ENCODE assay signal across 11 cellular contexts in genomic region chr5:1108865-1109174, GRCh38. TPM values are rescaled to one million over a fixed set of nuclear protein-coding genes. Genes with fewer than 3 reads are reported as not detected.
A peak's percentile ranks its signal among the peaks of the same experiment; 100 is the strongest.
DNase-seq lines count a peak whose midpoint lies in the region; ATAC-seq, FAIRE-seq and TF ChIP-seq lines count a peak whose summit lies in the region.
"Had no signal": no experiment of that assay in that cellular context is flagged by ENCODE, and none has a peak within 500 bp of the region (broad histone marks: within the 10 kb centered on the region; RNA-seq: fewer than 3 reads in every experiment).

No MANE protein-coding gene starts in this region.

- peak overlapping the region; percentile 65 for H3K4me3 Mint-ChIP-seq in activated CD4-positive, alpha-beta T cell treated with anti-CD3 and anti-CD28 coated beads, Interleukin-2, amount 10 ng/mL, durations not matched to agents 24 days and 14 days

- H3K9me3 ChIP-seq in K562 (replicated peaks; ENCODE audit: control insufficient read depth, insufficient read depth, low read depth, low read length) (no peaks in the 10 kb centered on the region), lower lobe of right lung (no peaks in the 10 kb centered on the region), testis (no peaks in the 10 kb centered on the region), PC-9 (ENCODE audit: insufficient read depth, low read depth) (no peaks in the 10 kb centered on the region)
- H3K9me3 ChIP-seq: SK-N-SH had no signal

- ATAC-seq in K562 (no peak), lower lobe of right lung (no peak), GM21529 (IDR thresholded peaks at IDR 0.05; ENCODE audit: unreplicated experiment) (no peak), GM21619 (IDR thresholded peaks at IDR 0.05; ENCODE audit: unreplicated experiment) (no peak)

- H3K9me3 Mint-ChIP-seq in activated CD4-positive, alpha-beta T cell treated with anti-CD3 and anti-CD28 coated beads, Interleukin-2, amount 10 ng/mL, durations not matched to agents 24 days and 14 days: no peaks in the 10 kb centered on the region

- H3K27ac ChIP-seq in K562 (ENCODE audit: extremely low read depth, low read depth, low read length): no peak overlapping the region
- peak overlapping the region; percentile 28 for H3K27ac ChIP-seq in lower lobe of right lung
- H3K27ac ChIP-seq in testis: peak overlapping the region; percentile 14 to 77
- H3K27ac ChIP-seq in PC-9: no peak overlapping the region

- no peak for TF ChIP-seq EP300 in K562 (IDR thresholded peaks at IDR 0.05; ENCODE audit: low read length)

- H3K27me3 Mint-ChIP-seq in activated CD4-positive, alpha-beta T cell treated with anti-CD3 and anti-CD28 coated beads, Interleukin-2, amount 10 ng/mL, durations not matched to agents 24 days and 14 days: peaks cover 2% of the 10 kb centered on the region

- DNase-seq in activated CD4-positive, alpha-beta T cell treated with anti-CD3 and anti-CD28 coated beads, Interleukin-2, amount 10 ng/mL, durations not matched to agents 24 days and 14 days: no peak
- DNase-seq in activated CD4-positive, alpha-beta T cell treated with anti-CD3 and anti-CD28 coated beads, Interleukin-2, amount 50 U/mL, for 1 hour: no peak
- DNase-seq in K562 (ENCODE audit: extremely low read depth in 1 of 4, low spot score in 3 of 4) (no peak), lower lobe of right lung (no peak), testis (no peak), PC-9 (no peak)
- DNase-seq: ACHN; effector memory CD4-positive, alpha-beta T cell; SK-N-SH had no signal

- peaks cover 14% of the 10 kb centered on the region for H3F3A ChIP-seq in PC-9 (ENCODE audit: insufficient read depth, low read depth)

- in situ Hi-C loops in K562 (cut with MboI): no loop called here

- no peak for TF ChIP-seq CTCF in K562 (IDR thresholded peaks at IDR 0.05 in 2 of 3, conservative IDR thresholded peaks at IDR 0.05 in 1 of 3; ENCODE audit: insufficient read depth in 2 of 3, low read depth in 1 of 3, low read length in 3 of 3)
- TF ChIP-seq CTCF in lower lobe of right lung (IDR thresholded peaks at IDR 0.05): no peak
- TF ChIP-seq CTCF in testis (IDR thresholded peaks at IDR 0.05): no peak
- no peak for TF ChIP-seq CTCF in PC-9 (conservative IDR thresholded peaks at IDR 0.05)

- H3K9ac ChIP-seq in K562 (ENCODE audit: insufficient read depth in 1 of 2, low read depth in 2 of 2, low read length in 2 of 2): no peak overlapping the region
- H3K9ac ChIP-seq: SK-N-SH had no signal

- BruUV-seq in K562 (replicated peaks; lab: Mats Ljungman, UMichigan): no TSS peak
- BruUV-seq in PC-9 (replicated peaks; lab: Mats Ljungman, UMichigan): no TSS peak

- no peak overlapping the region for H3K4me2 ChIP-seq in K562 (ENCODE audit: insufficient read depth, low read length)
- H3K4me2 ChIP-seq in PC-9: no peak overlapping the region
- H3K4me2 ChIP-seq: SK-N-SH had no signal

- intact Hi-C loops in activated CD4-positive, alpha-beta T cell treated with anti-CD3 and anti-CD28 coated beads, Interleukin-2, amount 10 ng/mL, durations not matched to agents 24 days and 14 days (cut with micrococcal nuclease): loop anchor here (5.0 to 10.0 kb wide), 3 partner anchors 102 to 683 kb away; partner anchors contain the start of gene NKD2
- intact Hi-C loops in K562 (cut with micrococcal nuclease) (no loop called here), lower lobe of right lung (cut with DNase I) (no loop called here), testis (cut with DNase I; ENCODE audit: low total_unique reads) (no loop called here), PC-9 (cut with micrococcal nuclease; ENCODE audit: unreplicated experiment) (loop anchor here (5.0 kb wide), 1 partner anchor 33 kb away; no protein-coding TSS in a partner anchor)

- H3K27me3 ChIP-seq in K562 (ENCODE audit: control insufficient read depth in 2 of 2, insufficient read depth in 2 of 2, low read length in 2 of 2) (peaks cover 0 to 25% of the 10 kb centered on the region in 2 experiments; a peak in 2 of 5 replicates), lower lobe of right lung (ENCODE audit: low read depth) (no peaks in the 10 kb centered on the region), testis (no peaks in the 10 kb centered on the region), PC-9 (ENCODE audit: insufficient read depth, low read depth) (no peaks in the 10 kb centered on the region)

- H2AFZ ChIP-seq in K562 (ENCODE audit: low read depth, low read length) (no peak overlapping the region), PC-9 (no peak overlapping the region)

- no peaks in the 10 kb centered on the region for H3K9me2 ChIP-seq in PC-9 (ENCODE audit: insufficient read depth)
- H3K9me2 ChIP-seq: SK-N-SH had no signal

- TF ChIP-seq RAD21 in K562 (CRISPR knock-in tag; conservative IDR thresholded peaks at IDR 0.05 in 1 of 2, IDR thresholded peaks at IDR 0.05 in 1 of 2): no peak

- H3K79me2 ChIP-seq in K562 (ENCODE audit: control insufficient read depth, insufficient read depth, low read length) (no peaks in the 10 kb centered on the region), PC-9 (ENCODE audit: low read depth) (peaks cover 51% of the 10 kb centered on the region)

- H3K36me3 ChIP-seq in K562 (ENCODE audit: control insufficient read depth, insufficient read depth, low read length) (no peaks in the 10 kb centered on the region), lower lobe of right lung (no peaks in the 10 kb centered on the region), testis (ENCODE audit: low read depth, missing control alignments) (no peaks in the 10 kb centered on the region), PC-9 (ENCODE audit: low read depth) (no peaks in the 10 kb centered on the region)

- FAIRE-seq in K562 (lab: Jason Lieb, UNC): no peak

- TF ChIP-seq POLR2A in K562 (conservative IDR thresholded peaks at IDR 0.05) (no peak), testis (IDR thresholded peaks at IDR 0.05) (no peak)

- H4K20me1 ChIP-seq in K562 (replicated peaks; ENCODE audit: control insufficient read depth, insufficient read depth, low read length) (peaks cover 4% of the 10 kb centered on the region; the same call in 1 of the 2 replicates), PC-9 (ENCODE audit: insufficient read depth) (peaks cover 60% of the 10 kb centered on the region)

- H3K4me3 ChIP-seq in K562: no peak overlapping the region
- H3K4me3 ChIP-seq in lower lobe of right lung: peak overlapping the region; percentile 23
- no peak overlapping the region for H3K4me3 ChIP-seq in testis
- H3K4me3 ChIP-seq in PC-9: no peak overlapping the region

- CTCF ChIA-PET in K562 (lab: Yijun Ruan, JAX; ENCODE audit: low intra/inter-chr PET ratio) (no interaction called here), PC-9 (lab: Charles Lee) (no interaction called here)

- H3K27ac Mint-ChIP-seq in activated CD4-positive, alpha-beta T cell treated with anti-CD3 and anti-CD28 coated beads, Interleukin-2, amount 10 ng/mL, durations not matched to agents 24 days and 14 days: no peak overlapping the region

- 42% methylated on average over 9 of the region's 11 CpGs for WGBS in K562 (ENCODE audit: insufficient coverage, low coverage, missing lambda C conversion rate)
- 77 to 95% methylated on average over 11 of the region's 11 CpGs for WGBS in testis, 2 donors

- peaks cover 52% of the 10 kb centered on the region for H3K4me1 Mint-ChIP-seq in activated CD4-positive, alpha-beta T cell treated with anti-CD3 and anti-CD28 coated beads, Interleukin-2, amount 10 ng/mL, durations not matched to agents 24 days and 14 days

- H3K9me1 ChIP-seq in K562 (ENCODE audit: control insufficient read depth, insufficient read depth, low read length): no peaks in the 10 kb centered on the region

- H3K4me1 ChIP-seq in K562 (replicated peaks in 1 of 2; ENCODE audit: control insufficient read depth in 2 of 2, insufficient read depth in 2 of 2, low read length in 2 of 2) (peaks cover 33 to 90% of the 10 kb centered on the region in 2 experiments; a peak in 4 of 5 replicates), lower lobe of right lung (peaks cover 62% of the 10 kb centered on the region), testis (peaks cover 56% of the 10 kb centered on the region), PC-9 (replicated peaks; ENCODE audit: insufficient read depth) (peaks cover 23% of the 10 kb centered on the region)

- POLR2A ChIA-PET in K562 (lab: Yijun Ruan, JAX) (interaction anchor here (0.6 to 1.5 kb wide), 3 partner anchors 14 to 190 kb away, joined by 3 to 5 read pairs (median 3); no protein-coding TSS in a partner anchor), PC-9 (lab: Charles Lee; ENCODE audit: unreplicated experiment) (no interaction called here)

- peaks cover 2% of the 10 kb centered on the region for H3K36me3 Mint-ChIP-seq in activated CD4-positive, alpha-beta T cell treated with anti-CD3 and anti-CD28 coated beads, Interleukin-2, amount 10 ng/mL, durations not matched to agents 24 days and 14 days (ENCODE audit: low read depth)

TF ChIP-seq in K562, 482 proteins besides CTCF, POLR2A, EP300 and RAD21 (continues in another document):
- TF ChIP-seq ZNF217 (CRISPR knock-in tag; IDR thresholded peaks at IDR 0.05) (no peak), TEAD2 (tag; IDR thresholded peaks at IDR 0.05) (no peak)

RNA-seq across cellular contexts. Expression of gene SLC12A7, which starts 3.0 kb away (rescaled TPM):
- 32.1 and 33.4 TPM in 2 replicates for total RNA-seq in activated CD4-positive, alpha-beta T cell treated with anti-CD3 and anti-CD28 coated beads, Interleukin-2, amount 10 ng/mL, durations not matched to agents 24 days and 14 days
- 13.6 and 46.2 TPM in 2 replicates for total RNA-seq in K562 (2011; cell fraction: chromatin; rRNA removed; ENCODE audit: low replicate concordance)
- total RNA-seq in K562 (2011; cell fraction: nucleolus; rRNA removed): 15.9 and 26.2 TPM in 2 replicates
- total RNA-seq in K562 (2011; cell fraction: nucleoplasm; rRNA removed): 8.9 and 10.9 TPM in 2 replicates
- 1.1 and 1.3 TPM in 2 replicates for total RNA-seq in K562 (2014; rRNA removed)
- 0.11 and 0.22 TPM in 2 replicates for total RNA-seq in K562 (2014; rRNA removed; fragmentation: Illumina TruSeq; extraction: Trizol)
- 0.51 and 0.53 TPM in 2 replicates for total RNA-seq in K562 (2015; rRNA removed; fragmentation: Illumina TruSeq; extraction: Trizol)
- total RNA-seq in K562 (2021): 1.8 and 1.9 TPM in 2 replicates
- polyA plus RNA-seq in K562 (2011; rRNA removed): 3.1 and 15.7 TPM in 2 replicates
- 5.3 and 11.3 TPM in 2 replicates for polyA plus RNA-seq in K562 (2011; cell fraction: cytosol; rRNA removed)
- 55.8 and 115 TPM in 2 replicates for polyA plus RNA-seq in K562 (2011; cell fraction: nucleus; rRNA removed)
- polyA plus RNA-seq in K562 (2012): 1.2 and 3.8 TPM in 2 replicates
- polyA plus RNA-seq in K562 (2014; fragmentation: Illumina TruSeq; extraction: Trizol): 0.56 and 0.83 TPM in 2 replicates
- under 1 TPM; 0.01 to 0.04 TPM for polyA plus RNA-seq in K562 (2014; fragmentation: Nextera tagmentation; extraction: Ambion mirVana)
- 0.73 and 1.0 TPM in 2 replicates for polyA plus RNA-seq in K562 (2014; rRNA removed)
- polyA minus RNA-seq in K562 (2011; rRNA and poly(A)+ RNA removed): 2.5 and 9.1 TPM in 2 replicates
- polyA minus RNA-seq in K562 (2011; cell fraction: cytosol; rRNA and poly(A)+ RNA removed): 5.9 and 21.7 TPM in 2 replicates
- 13.1 and 36.8 TPM in 2 replicates for polyA minus RNA-seq in K562 (2011; cell fraction: nucleus; rRNA and poly(A)+ RNA removed)
- total RNA-seq in lower lobe of right lung: 49.5 TPM
- 100 to 1,000 TPM; 168 to 212 TPM for total RNA-seq in testis
- polyA plus RNA-seq in testis (ENCODE audit: insufficient read depth, low read depth, low replicate concordance): 73.2 TPM
- total RNA-seq in PC-9 (2021): 174 and 207 TPM in 2 replicates

Comparison
In these comparisons a context has a peak if more than half of its experiments do, and no peak if none do; other contexts are left out.
1. H3K27ac ChIP-seq: peak in lower lobe of right lung (single experiment) and testis (2 of 2); none in K562 (single experiment) and PC-9 (single experiment).
2. intact Hi-C loops: an anchor here in activated CD4-positive, alpha-beta T cell treated with anti-CD3 and anti-CD28 coated beads, Interleukin-2, amount 10 ng/mL, durations not matched to agents 24 days and 14 days (5.0 to 10.0 kb wide) and PC-9 (5.0 kb wide); none called in K562, lower lobe of right lung and testis.